27 cellular contexts compared by ENCODE assay signal in the genomic region with DNA sequence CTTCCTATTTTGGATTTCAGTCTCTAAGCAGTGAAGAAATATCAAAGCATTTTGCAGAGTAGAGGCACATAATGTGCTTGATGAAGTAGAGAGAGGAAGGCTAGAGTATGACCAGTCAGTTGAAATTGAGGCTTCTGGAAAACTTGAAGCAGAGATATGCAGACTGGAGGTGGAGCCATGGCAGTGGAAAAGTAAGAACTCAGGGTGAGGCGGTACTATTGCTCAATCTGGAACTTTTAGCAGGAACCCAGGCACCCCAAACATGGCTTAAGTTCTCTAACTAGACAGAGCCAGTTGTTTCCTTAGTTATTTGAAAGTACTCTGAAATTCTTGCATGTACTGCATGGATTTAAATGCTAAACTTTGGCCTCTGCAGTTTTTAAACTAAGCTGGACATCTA.
"Had no signal": no experiment of that assay in that cellular context is flagged by ENCODE, and none has a peak within 500 bp of the region (broad histone marks: within the 10 kb centered on the region; RNA-seq: fewer than 3 reads in every experiment).

No MANE protein-coding gene starts in this region.

- H3K27ac Mint-ChIP-seq: immature natural killer cell; naive thymus-derived CD8-positive, alpha-beta T cell; nephron progenitor cell; stimulated activated naive B cell treated with anti-CD40 and anti-IgM and Interleukin-4, amounts not matched to agents 10 μg/mL and 1 μg/mL and 100 μg/mL, for 72 hours; stimulated activated naive CD8-positive, alpha-beta T cell treated with anti-CD3 and anti-CD28 coated beads, Interleukin-15, amount 100 ng/mL, for 72 hours had no signal

- ATAC-seq: foreskin keratinocyte; gastroesophageal sphincter; heart right ventricle; left colon; left ventricle myocardium superior; lower lobe of right lung; naive thymus-derived CD8-positive, alpha-beta T cell; stimulated activated naive B cell treated with anti-CD40 and anti-IgM and Interleukin-4, amounts not matched to agents 10 μg/mL and 1 μg/mL and 100 μg/mL, for 72 hours; stimulated activated naive CD8-positive, alpha-beta T cell treated with anti-CD3 and anti-CD28 coated beads, Interleukin-15, amount 100 ng/mL, for 72 hours had no signal

- H3K27me3 Mint-ChIP-seq: stimulated activated naive B cell treated with anti-CD40 and anti-IgM and Interleukin-4, amounts not matched to agents 10 μg/mL and 1 μg/mL and 100 μg/mL, for 72 hours; stimulated activated naive CD8-positive, alpha-beta T cell treated with anti-CD3 and anti-CD28 coated beads, Interleukin-15, amount 100 ng/mL, for 72 hours had no signal

- H3K36me3 Mint-ChIP-seq: immature natural killer cell had no signal

- H3K4me3 Mint-ChIP-seq: immature natural killer cell; naive thymus-derived CD8-positive, alpha-beta T cell; nephron progenitor cell; stimulated activated naive B cell treated with anti-CD40 and anti-IgM and Interleukin-4, amounts not matched to agents 10 μg/mL and 1 μg/mL and 100 μg/mL, for 72 hours; stimulated activated naive CD8-positive, alpha-beta T cell treated with anti-CD3 and anti-CD28 coated beads, Interleukin-15, amount 100 ng/mL, for 72 hours had no signal

- H3K27ac ChIP-seq: coronary artery, esophagus muscularis mucosa, foreskin keratinocyte, gastroesophageal sphincter, heart right ventricle, lower lobe of right lung, prostate gland, thoracic aorta, tibial nerve, upper lobe of left lung had no signal

- H3K4me1 Mint-ChIP-seq: immature natural killer cell; naive thymus-derived CD8-positive, alpha-beta T cell; stimulated activated naive B cell treated with anti-CD40 and anti-IgM and Interleukin-4, amounts not matched to agents 10 μg/mL and 1 μg/mL and 100 μg/mL, for 72 hours; stimulated activated naive CD8-positive, alpha-beta T cell treated with anti-CD3 and anti-CD28 coated beads, Interleukin-15, amount 100 ng/mL, for 72 hours had no signal

- DNase-seq: dermis blood vessel endothelial cell; effector memory CD4-positive, alpha-beta T cell; foreskin keratinocyte; heart right ventricle; hypothalamus; immature natural killer cell; islet precursor cell; kidney glomerular epithelial cell; left colon; left ventricle myocardium superior; lower lobe of right lung; naive thymus-derived CD8-positive, alpha-beta T cell; nephron progenitor cell; nucleus accumbens; right cardiac atrium; small intestine; stimulated activated CD4-positive, alpha-beta T cell treated with anti-CD3 and anti-CD28 coated beads, Interleukin-15, amount 100 ng/mL, for 24 hours; stimulated activated CD4-positive, alpha-beta T cell treated with anti-CD3 and anti-CD28 coated beads, Interleukin-2, amount 100 ng/mL, for 48 hours; stimulated activated naive B cell treated with anti-CD40 and anti-IgM and Interleukin-4, amounts not matched to agents 10 μg/mL and 1 μg/mL and 100 μg/mL, for 72 hours; stimulated activated naive CD8-positive, alpha-beta T cell treated with anti-CD3 and anti-CD28 coated beads, Interleukin-15, amount 100 ng/mL, for 72 hours; upper lobe of left lung had no signal

- H3K9me3 Mint-ChIP-seq: nephron progenitor cell; stimulated activated naive CD8-positive, alpha-beta T cell treated with anti-CD3 and anti-CD28 coated beads, Interleukin-15, amount 100 ng/mL, for 72 hours had no signal
